ENCODE assay signal across 8 cellular contexts in genomic region chr6:41683460-41684310, GRCh38. TPM values are rescaled to one million over a fixed set of nuclear protein-coding genes. Genes with fewer than 3 reads are reported as not detected.
DNase-seq lines count a peak whose midpoint lies in the region; ATAC-seq and TF ChIP-seq lines count a peak whose summit lies in the region.

No MANE protein-coding gene starts in this region.

- H3K4me3 Mint-ChIP-seq in neural crest cell = peak overlapping the region; percentile 16
- peak overlapping the region; percentile 75 for H3K4me3 Mint-ChIP-seq in stimulated activated naive CD8-positive, alpha-beta T cell treated with anti-CD3 and anti-CD28 coated beads, Interleukin-15, Interleukin-2, amounts not matched to agents 100 ng/mL and 50 ng/mL, for 24 hours

- DNase-seq in Ammon's horn (ENCODE audit: low spot score) (peak; percentile 92), GM19240 (ENCODE audit: insufficient read length, low spot score) (peak; percentile 81), RWPE2 (ENCODE audit: low spot score) (no peak), foreskin fibroblast (peak; percentile 59 to 88), neural crest cell (ENCODE audit: low read depth, low spot score) (peak; percentile 86)
- peak; percentile 91 for DNase-seq in activated effector memory CD4-positive, alpha-beta T cell treated with anti-CD3 and anti-CD28 coated beads, Interleukin-2, amount 50 U/mL, for 16 hours

- no peaks in the 10 kb centered on the region for H3K36me3 ChIP-seq in HUES48 (ENCODE audit: control insufficient read depth, insufficient read depth, low read length)
- H3K36me3 ChIP-seq in RWPE2 (ENCODE audit: low read depth) = no peaks in the 10 kb centered on the region

- H3K27ac ChIP-seq in HUES48 (ENCODE audit: low read depth, low read length) (no peak overlapping the region), RWPE2 (ENCODE audit: poor library complexity, severe bottlenecking) (no peak overlapping the region)

- H3K36me3 Mint-ChIP-seq in neural crest cell (ENCODE audit: low read depth) = no peaks in the 10 kb centered on the region
- no peaks in the 10 kb centered on the region for H3K36me3 Mint-ChIP-seq in stimulated activated naive CD8-positive, alpha-beta T cell treated with anti-CD3 and anti-CD28 coated beads, Interleukin-15, Interleukin-2, amounts not matched to agents 100 ng/mL and 50 ng/mL, for 24 hours (ENCODE audit: low read depth)

- H3K27me3 ChIP-seq in HUES48 (ENCODE audit: control insufficient read depth, insufficient read depth, low read length) (no peaks in the 10 kb centered on the region; the same call in 1 of the 2 replicates), RWPE2 (ENCODE audit: insufficient read depth, poor library complexity, severe bottlenecking) (no peaks in the 10 kb centered on the region)

- H3K4me1 Mint-ChIP-seq in neural crest cell = peaks cover 18% of the 10 kb centered on the region
- peaks cover 12% of the 10 kb centered on the region for H3K4me1 Mint-ChIP-seq in stimulated activated naive CD8-positive, alpha-beta T cell treated with anti-CD3 and anti-CD28 coated beads, Interleukin-15, Interleukin-2, amounts not matched to agents 100 ng/mL and 50 ng/mL, for 24 hours (ENCODE audit: low read depth)

- H3K9me3 Mint-ChIP-seq in neural crest cell = no peaks in the 10 kb centered on the region
- no peaks in the 10 kb centered on the region for H3K9me3 Mint-ChIP-seq in stimulated activated naive CD8-positive, alpha-beta T cell treated with anti-CD3 and anti-CD28 coated beads, Interleukin-15, Interleukin-2, amounts not matched to agents 100 ng/mL and 50 ng/mL, for 24 hours

- peaks cover 40% of the 10 kb centered on the region for H3K4me1 ChIP-seq in HUES48 (ENCODE audit: control insufficient read depth, insufficient read depth, low read length)
- H3K4me1 ChIP-seq in RWPE2 (ENCODE audit: insufficient read depth, poor library complexity, severe bottlenecking) = no peaks in the 10 kb centered on the region

- TF ChIP-seq CTCF in RWPE2 (IDR thresholded peaks at IDR 0.05; ENCODE audit: poor library complexity, severe bottlenecking) = peak; percentile 89
- TF ChIP-seq CTCF in foreskin fibroblast (IDR thresholded peaks at IDR 0.05; ENCODE audit: low read depth, low read length) = peak; percentile 86
- TF ChIP-seq CTCF in neural crest cell (conservative IDR thresholded peaks at IDR 0.05) = peak; percentile 95

- no peaks in the 10 kb centered on the region for H3K9me3 ChIP-seq in HUES48 (ENCODE audit: control insufficient read depth, insufficient read depth, low read length)
- H3K9me3 ChIP-seq in RWPE2 (ENCODE audit: severe bottlenecking) = no peaks in the 10 kb centered on the region

- peak overlapping the region; percentile 54 for H3K4me3 ChIP-seq in HUES48 (ENCODE audit: low read depth, low read length)
- H3K4me3 ChIP-seq in RWPE2 (ENCODE audit: severe bottlenecking) = no peak overlapping the region
- H3K4me3 ChIP-seq in foreskin fibroblast (ENCODE audit: low read depth in 1 of 2, low read length in 2 of 2) = peak overlapping the region in 1 of 2 donors; percentile 12

- H3K27ac Mint-ChIP-seq in neural crest cell (ENCODE audit: unreplicated experiment) = no peak overlapping the region
- H3K27ac Mint-ChIP-seq in stimulated activated naive CD8-positive, alpha-beta T cell treated with anti-CD3 and anti-CD28 coated beads, Interleukin-15, Interleukin-2, amounts not matched to agents 100 ng/mL and 50 ng/mL, for 24 hours = peak overlapping the region; percentile 26

- H3K27me3 Mint-ChIP-seq in neural crest cell (ENCODE audit: low read depth) = no peaks in the 10 kb centered on the region
- no peaks in the 10 kb centered on the region for H3K27me3 Mint-ChIP-seq in stimulated activated naive CD8-positive, alpha-beta T cell treated with anti-CD3 and anti-CD28 coated beads, Interleukin-15, Interleukin-2, amounts not matched to agents 100 ng/mL and 50 ng/mL, for 24 hours

- H3K9ac ChIP-seq in HUES48 (ENCODE audit: low read depth, low read length) = no peak overlapping the region

- peak; percentile 79 for ATAC-seq in RWPE2 (ENCODE audit: low read depth)

RNA-seq across cellular contexts. Expression of gene MDFI, which starts 45.4 kb away (rescaled TPM):
- total RNA-seq in neural crest cell = 64.2 and 65.8 TPM in 2 replicates

RNA-seq across cellular contexts. Expression of gene TFEB, which starts 51.7 kb away (rescaled TPM):
- 1.1 and 1.3 TPM in 2 replicates for total RNA-seq in neural crest cell
